In genomic region chr21:25895565-25896205, GRCh38 we compare ENCODE assay signal across 8 cellular contexts.
DNase-seq lines count a peak whose midpoint lies in the region; ATAC-seq and TF ChIP-seq lines count a peak whose summit lies in the region.

No MANE protein-coding gene starts in this region.

- H3K4me3 ChIP-seq in cardiac muscle cell = no peak overlapping the region

- H3K9me3 Mint-ChIP-seq in activated CD4-positive, alpha-beta T cell treated with anti-CD3 and anti-CD28 coated beads for 36 hours (ENCODE audit: low read depth) = no peaks in the 10 kb centered on the region
- no peaks in the 10 kb centered on the region for H3K9me3 Mint-ChIP-seq in activated B cell treated with CpG ODN at 0.5 μM for 24 hours
- no peaks in the 10 kb centered on the region for H3K9me3 Mint-ChIP-seq in stimulated activated naive CD8-positive, alpha-beta T cell treated with anti-CD3 and anti-CD28 coated beads, Interleukin-15, amount 100 ng/mL, for 72 hours

- no peak for TF ChIP-seq CTCF in activated B cell treated with CpG ODN at 0.5 μM for 24 hours (IDR thresholded peaks at IDR 0.05)
- TF ChIP-seq CTCF in cardiac muscle cell (IDR thresholded peaks at IDR 0.05; ENCODE audit: low read depth, low read length) = peak; percentile 53

- H3K36me3 Mint-ChIP-seq in activated CD4-positive, alpha-beta T cell treated with anti-CD3 and anti-CD28 coated beads for 36 hours (ENCODE audit: low read depth) = peaks cover 17% of the 10 kb centered on the region
- peaks cover 5% of the 10 kb centered on the region for H3K36me3 Mint-ChIP-seq in activated B cell treated with CpG ODN at 0.5 μM for 24 hours (ENCODE audit: low read depth)

- DNase-seq in activated CD4-positive, alpha-beta T cell treated with anti-CD3 and anti-CD28 coated beads for 36 hours = peak; percentile 34
- no peak for DNase-seq in activated CD4-positive, alpha-beta T cell treated with anti-CD3 and anti-CD28 coated beads, Interleukin-2, amount 50 U/mL, for 1 hour
- DNase-seq in HEK293T (ENCODE audit: extremely low spot score) (no peak), NCI-H1436 (lab: John Stamatoyannopoulos, UW) (peak; percentile 53), activated B cell treated with CpG ODN at 0.5 μM for 24 hours (no peak), cardiac muscle cell (ENCODE audit: low read depth in 1 of 2, low spot score in 1 of 2) (peak; percentile 17 to 59), GOT3 (lab: John Stamatoyannopoulos, UW) (no peak)
- DNase-seq in stimulated activated naive CD8-positive, alpha-beta T cell treated with anti-CD3 and anti-CD28 coated beads, Interleukin-15, amount 100 ng/mL, for 72 hours = peak in 1 of 2 donors; percentile 10

- POLR2A ChIA-PET in activated CD4-positive, alpha-beta T cell treated with anti-CD3 and anti-CD28 coated beads for 36 hours (lab: Charles Lee) = no interaction called here
- POLR2A ChIA-PET in HEK293T (lab: Yijun Ruan, JAX) = no interaction called here
- POLR2A ChIA-PET in activated B cell treated with CpG ODN at 0.5 μM for 24 hours (lab: Charles Lee) = interaction anchor here (1.9 kb wide), 1 partner anchor 275 kb away, joined by 9 read pairs; the partner anchor contains the start of gene APP

- peaks cover 10% of the 10 kb centered on the region for H3K4me1 Mint-ChIP-seq in activated CD4-positive, alpha-beta T cell treated with anti-CD3 and anti-CD28 coated beads for 36 hours
- H3K4me1 Mint-ChIP-seq in activated B cell treated with CpG ODN at 0.5 μM for 24 hours = peaks cover 3% of the 10 kb centered on the region
- H3K4me1 Mint-ChIP-seq in stimulated activated naive CD8-positive, alpha-beta T cell treated with anti-CD3 and anti-CD28 coated beads, Interleukin-15, amount 100 ng/mL, for 72 hours = peaks cover 12% of the 10 kb centered on the region

- CTCF ChIA-PET in activated CD4-positive, alpha-beta T cell treated with anti-CD3 and anti-CD28 coated beads for 36 hours (lab: Charles Lee) = interaction anchor here (0.6 to 2.5 kb wide), 15 partner anchors 9 to 821 kb away, joined by 3 to 9 read pairs (median 3); partner anchors contain the start of gene APP
- CTCF ChIA-PET in HEK293T (lab: Yijun Ruan, JAX) = no interaction called here
- CTCF ChIA-PET in activated B cell treated with CpG ODN at 0.5 μM for 24 hours (lab: Charles Lee) = interaction anchor here (0.5 to 2.5 kb wide), 17 partner anchors 10 to 822 kb away, joined by 3 to 21 read pairs (median 4); partner anchors contain the start of gene APP

- no peak overlapping the region for H3K4me3 Mint-ChIP-seq in activated CD4-positive, alpha-beta T cell treated with anti-CD3 and anti-CD28 coated beads for 36 hours
- H3K4me3 Mint-ChIP-seq in activated B cell treated with CpG ODN at 0.5 μM for 24 hours = no peak overlapping the region
- H3K4me3 Mint-ChIP-seq in stimulated activated naive CD8-positive, alpha-beta T cell treated with anti-CD3 and anti-CD28 coated beads, Interleukin-15, amount 100 ng/mL, for 72 hours = no peak overlapping the region

- intact Hi-C loops in activated CD4-positive, alpha-beta T cell treated with anti-CD3 and anti-CD28 coated beads for 36 hours (cut with DNase I, micrococcal nuclease) = loop anchor here (1.0 to 10.0 kb wide), 4 partner anchors 179 to 822 kb away; partner anchors contain the start of gene APP (in 2 of the 2)
- intact Hi-C loops in activated B cell treated with CpG ODN at 0.5 μM for 24 hours (cut with micrococcal nuclease) = loop anchor here (1.0 kb wide), 4 partner anchors 106 to 822 kb away; partner anchors contain the start of gene APP

- no peak overlapping the region for H3K27ac ChIP-seq in cardiac muscle cell

- H3K27me3 Mint-ChIP-seq in activated CD4-positive, alpha-beta T cell treated with anti-CD3 and anti-CD28 coated beads for 36 hours = no peaks in the 10 kb centered on the region
- H3K27me3 Mint-ChIP-seq in activated B cell treated with CpG ODN at 0.5 μM for 24 hours = no peaks in the 10 kb centered on the region
- no peaks in the 10 kb centered on the region for H3K27me3 Mint-ChIP-seq in stimulated activated naive CD8-positive, alpha-beta T cell treated with anti-CD3 and anti-CD28 coated beads, Interleukin-15, amount 100 ng/mL, for 72 hours

- no peak overlapping the region for H3K27ac Mint-ChIP-seq in activated CD4-positive, alpha-beta T cell treated with anti-CD3 and anti-CD28 coated beads for 36 hours
- no peak overlapping the region for H3K27ac Mint-ChIP-seq in activated B cell treated with CpG ODN at 0.5 μM for 24 hours
- no peak overlapping the region for H3K27ac Mint-ChIP-seq in stimulated activated naive CD8-positive, alpha-beta T cell treated with anti-CD3 and anti-CD28 coated beads, Interleukin-15, amount 100 ng/mL, for 72 hours

- H3K4me1 ChIP-seq in cardiac muscle cell (ENCODE audit: low read depth) = no peaks in the 10 kb centered on the region

- H3K27me3 ChIP-seq in cardiac muscle cell = no peaks in the 10 kb centered on the region

- H3K36me3 ChIP-seq in cardiac muscle cell = peaks cover 17% of the 10 kb centered on the region

- peak; percentile 61 for ATAC-seq in activated CD4-positive, alpha-beta T cell treated with anti-CD3 and anti-CD28 coated beads for 36 hours
- peak; percentile 84 for ATAC-seq in activated B cell treated with CpG ODN at 0.5 μM for 24 hours (ENCODE audit: low read depth)
- peak; percentile 67 for ATAC-seq in stimulated activated naive CD8-positive, alpha-beta T cell treated with anti-CD3 and anti-CD28 coated beads, Interleukin-15, amount 100 ng/mL, for 72 hours

- H3K9me3 ChIP-seq in cardiac muscle cell (ENCODE audit: low read depth) = no peaks in the 10 kb centered on the region

TF ChIP-seq in HEK293T, 16 proteins besides CTCF, POLR2A, EP300 and RAD21:
- TF ChIP-seq SUZ12 (IDR thresholded peaks at IDR 0.05) (no peak), CTBP1 (IDR thresholded peaks at IDR 0.05; ENCODE audit: borderline replicate concordance) (no peak), SP1 (IDR thresholded peaks at IDR 0.05) (no peak), L3MBTL2 (conservative IDR thresholded peaks at IDR 0.05) (no peak), ZNF384 (IDR thresholded peaks at IDR 0.05) (no peak), HDGF (IDR thresholded peaks at IDR 0.05; ENCODE audit: borderline replicate concordance) (no peak), PKNOX1 (IDR thresholded peaks at IDR 0.05) (peak; percentile 87)

Comparison
In these comparisons a context has a peak if more than half of its experiments do, and no peak if none do; other contexts are left out.
1. DNase-seq: peak in activated CD4-positive, alpha-beta T cell treated with anti-CD3 and anti-CD28 coated beads for 36 hours (single experiment), NCI-H1436 (single experiment) and cardiac muscle cell (2 of 2); none in activated CD4-positive, alpha-beta T cell treated with anti-CD3 and anti-CD28 coated beads, Interleukin-2, amount 50 U/mL, for 1 hour (single experiment), HEK293T (single experiment), activated B cell treated with CpG ODN at 0.5 μM for 24 hours (single experiment) and GOT3 (single experiment).
2. Peak in every context shown above with its lines, with median percentiles within 50 percentile points of each other: ATAC-seq.